Comparison of ENCODE assay signal across 12 cellular contexts in the genomic region with DNA sequence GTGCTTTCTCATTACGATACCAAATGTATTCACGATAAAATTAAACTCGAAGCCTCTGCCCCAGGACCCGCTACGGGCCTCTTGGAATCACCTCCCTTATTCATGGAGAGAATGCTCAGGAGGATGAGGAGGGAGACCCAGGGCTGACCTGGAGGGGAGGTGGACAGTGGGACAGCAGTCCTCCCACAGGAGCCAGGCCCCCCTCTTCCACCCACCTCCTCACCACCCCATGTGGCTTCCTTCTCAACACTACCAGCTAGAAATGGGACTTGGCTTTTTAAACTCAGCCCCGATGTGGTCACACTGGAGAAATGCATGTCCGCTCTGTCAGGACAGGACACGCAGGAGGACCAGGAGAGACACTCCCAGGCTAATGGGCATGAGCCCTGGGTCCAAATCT.
"Had no signal": no experiment of that assay in that cellular context is flagged by ENCODE, and none has a peak within 500 bp of the region (broad histone marks: within the 10 kb centered on the region; RNA-seq: fewer than 3 reads in every experiment).

No MANE protein-coding gene starts in this region.

- H3K27ac ChIP-seq: SJCRH30 had no signal

- H3K4me1 ChIP-seq: SJCRH30 had no signal

- H3K36me3 ChIP-seq: cardiac muscle cell, right atrium auricular region, SJCRH30 had no signal

- H3K4me3 ChIP-seq: cardiac muscle cell, right atrium auricular region, SJCRH30, smooth muscle cell had no signal

- H3K27me3 ChIP-seq: cardiac muscle cell, right atrium auricular region, SJCRH30 had no signal

- H3K9me3 ChIP-seq: right atrium auricular region had no signal

- DNase-seq: activated CD4-positive, alpha-beta T cell treated with anti-CD3 and anti-CD28 coated beads, Interleukin-2, amount 50 U/mL, for 4 hours; activated CD4-positive, CD25-positive, alpha-beta regulatory T cell treated with anti-CD3 and anti-CD28 coated beads, Interleukin-2, amount 50 U/mL, for 72 hours; activated gamma-delta T cell; activated naive CD8-positive, alpha-beta T cell treated with anti-CD3 and anti-CD28 coated beads, Interleukin-2, amount 10 ng/mL, durations not matched to agents 7 days and 5 days; activated T-cell treated with anti-CD3 and anti-CD28 coated beads, Interleukin-2, amount 50 U/mL, for 48 hours; dermis blood vessel endothelial cell; erythroblast; mammary epithelial cell; SJCRH30 had no signal
